In genomic region chr11:13280323-13280722, GRCh38 we compare ENCODE assay signal across 2 cellular contexts.
TF ChIP-seq lines count a peak whose summit lies in the region.

No MANE protein-coding gene starts in this region.

TF ChIP-seq in HEK293, 187 proteins besides CTCF, POLR2A, EP300 and RAD21:
- TF ChIP-seq ZBTB7A (tag by site-specific recombination; IDR thresholded peaks at IDR 0.05; ENCODE audit: low read depth) (no peak), GFI1B (tag by site-specific recombination; IDR thresholded peaks at IDR 0.05) (peak; percentile 47; the same call in 1 of the 2 replicates)

TF ChIP-seq in GM12878, 131 proteins besides CTCF, POLR2A, EP300 and RAD21:
- no peak for TF ChIP-seq IRF5 (IDR thresholded peaks at IDR 0.05; ENCODE audit: borderline replicate concordance)
- no peak for TF ChIP-seq ZBTB4 (CRISPR knock-in tag; IDR thresholded peaks at IDR 0.05)
